In genomic region chr11:16603890-16604783, GRCh38 we compare ENCODE assay signal across 8 cellular contexts.
DNase-seq lines count a peak whose midpoint lies in the region; TF ChIP-seq lines count a peak whose summit lies in the region.

No MANE protein-coding gene starts in this region.

- peak overlapping the region in 3 of 4 donors; percentile 32 to 60 (median 41) for H3K4me3 ChIP-seq in adrenal gland
- H3K4me3 ChIP-seq in retinal pigment epithelial cell (ENCODE audit: low read length) = peak overlapping the region; percentile 66

- DNase-seq in NCI-H2227 (lab: John Stamatoyannopoulos, UW; ENCODE audit: unreplicated experiment) (peak; percentile 42), NCI-H2227 treated with DMSO at 0.1 percent for 48 hours (lab: John Stamatoyannopoulos, UW) (no peak), adrenal gland (peak; percentile 43 to 73 (median 66)), hepatic stellate cell (ENCODE audit: low spot score) (peak; percentile 64), retinal pigment epithelial cell (ENCODE audit: low read depth) (no peak), SK-N-DZ (ENCODE audit: low spot score) (no peak), HK-2 (ENCODE audit: unreplicated experiment) (no peak), GM19238 (ENCODE audit: insufficient read length, low spot score) (no peak)

- no peak for TF ChIP-seq CTCF in adrenal gland (IDR thresholded peaks at IDR 0.05)
- TF ChIP-seq CTCF in retinal pigment epithelial cell (conservative IDR thresholded peaks at IDR 0.05; ENCODE audit: low read depth, low read length) = no peak

- no peaks in the 10 kb centered on the region for H3K36me3 ChIP-seq in adrenal gland (replicated peaks in 1 of 2)

- peaks cover 13% of the 10 kb centered on the region for H3K27me3 ChIP-seq in adrenal gland

- H3K4me1 ChIP-seq in adrenal gland (replicated peaks in 1 of 2) = peaks cover 5 to 14% of the 10 kb centered on the region in 2 donors

- no peaks in the 10 kb centered on the region for H3K9me3 ChIP-seq in adrenal gland (replicated peaks in 1 of 3)

- H3K27ac ChIP-seq in adrenal gland = peak overlapping the region; percentile 52 to 93 (median 76)

- intact Hi-C loops in adrenal gland (cut with DNase I) = loop anchor here (10.0 kb wide), 2 partner anchors 949 to 959 kb away; no protein-coding TSS in a partner anchor

- TF ChIP-seq POLR2A in adrenal gland (IDR thresholded peaks at IDR 0.05) = no peak

- WGBS in adrenal gland, 4 donors = 22 to 49% (median 33%) methylated on average over 26 to 53 of the region's 53 CpGs

Comparison
In these comparisons a context has a peak if more than half of its experiments do, and no peak if none do; other contexts are left out.
1. DNase-seq: peak in NCI-H2227 (single experiment), adrenal gland (7 of 7) and hepatic stellate cell (single experiment); none in NCI-H2227 treated with DMSO at 0.1 percent for 48 hours (single experiment), retinal pigment epithelial cell (single experiment), SK-N-DZ (single experiment), HK-2 (single experiment) and GM19238 (single experiment).